1 cellular context compared by ENCODE assay signal in the genomic region with DNA sequence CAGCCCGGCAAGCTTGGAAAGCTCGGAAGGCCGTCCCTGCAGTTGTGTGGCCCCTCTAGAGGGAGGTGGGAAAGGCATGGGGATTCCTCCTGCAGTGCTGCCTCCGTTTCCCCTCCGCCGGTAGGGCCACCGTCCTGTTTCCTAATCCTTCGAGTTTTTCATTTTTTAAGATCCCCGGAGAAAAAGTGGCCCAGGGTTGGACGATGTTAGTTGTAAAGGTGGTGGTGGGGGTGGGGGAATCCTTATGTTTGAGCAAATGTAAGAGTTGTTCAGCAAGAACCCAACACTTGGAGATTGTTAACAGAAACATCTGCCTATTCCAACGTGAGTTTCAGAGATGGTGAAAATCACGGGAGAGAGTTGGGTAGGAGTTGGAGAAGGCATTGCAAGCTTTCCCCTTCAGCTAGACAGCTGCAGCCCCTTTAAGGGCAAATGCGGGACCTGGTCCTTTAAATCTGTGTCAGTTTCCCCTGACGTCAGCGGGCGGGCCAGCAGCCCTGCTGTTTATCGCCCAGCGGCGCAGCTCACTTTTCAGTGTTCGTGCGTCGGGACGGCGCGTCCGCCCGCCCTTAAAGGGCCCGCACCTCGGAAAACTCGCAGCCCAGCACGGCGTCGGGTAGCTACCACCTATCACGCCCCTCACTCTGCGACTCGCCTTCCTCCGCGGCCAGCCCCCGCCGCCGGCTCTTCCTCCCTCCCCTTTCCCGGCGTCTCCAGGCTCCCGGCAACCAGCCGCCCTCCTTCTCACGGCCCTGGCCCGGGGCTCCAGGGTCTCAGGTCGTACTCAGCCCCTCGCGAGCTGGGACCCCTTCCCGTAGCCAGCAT.
TF ChIP-seq lines count a peak whose summit lies in the region.

Gene SIDT2, plus strand, starts transcription at position 534 of the 825 bp plus-strand sequence. CDS start 521 bp downstream, outside the sequence.

TF ChIP-seq in HepG2, 621 proteins besides CTCF, POLR2A, EP300 and RAD21 (continued from another document and continues in another):
- TF ChIP-seq, protein P1, sequence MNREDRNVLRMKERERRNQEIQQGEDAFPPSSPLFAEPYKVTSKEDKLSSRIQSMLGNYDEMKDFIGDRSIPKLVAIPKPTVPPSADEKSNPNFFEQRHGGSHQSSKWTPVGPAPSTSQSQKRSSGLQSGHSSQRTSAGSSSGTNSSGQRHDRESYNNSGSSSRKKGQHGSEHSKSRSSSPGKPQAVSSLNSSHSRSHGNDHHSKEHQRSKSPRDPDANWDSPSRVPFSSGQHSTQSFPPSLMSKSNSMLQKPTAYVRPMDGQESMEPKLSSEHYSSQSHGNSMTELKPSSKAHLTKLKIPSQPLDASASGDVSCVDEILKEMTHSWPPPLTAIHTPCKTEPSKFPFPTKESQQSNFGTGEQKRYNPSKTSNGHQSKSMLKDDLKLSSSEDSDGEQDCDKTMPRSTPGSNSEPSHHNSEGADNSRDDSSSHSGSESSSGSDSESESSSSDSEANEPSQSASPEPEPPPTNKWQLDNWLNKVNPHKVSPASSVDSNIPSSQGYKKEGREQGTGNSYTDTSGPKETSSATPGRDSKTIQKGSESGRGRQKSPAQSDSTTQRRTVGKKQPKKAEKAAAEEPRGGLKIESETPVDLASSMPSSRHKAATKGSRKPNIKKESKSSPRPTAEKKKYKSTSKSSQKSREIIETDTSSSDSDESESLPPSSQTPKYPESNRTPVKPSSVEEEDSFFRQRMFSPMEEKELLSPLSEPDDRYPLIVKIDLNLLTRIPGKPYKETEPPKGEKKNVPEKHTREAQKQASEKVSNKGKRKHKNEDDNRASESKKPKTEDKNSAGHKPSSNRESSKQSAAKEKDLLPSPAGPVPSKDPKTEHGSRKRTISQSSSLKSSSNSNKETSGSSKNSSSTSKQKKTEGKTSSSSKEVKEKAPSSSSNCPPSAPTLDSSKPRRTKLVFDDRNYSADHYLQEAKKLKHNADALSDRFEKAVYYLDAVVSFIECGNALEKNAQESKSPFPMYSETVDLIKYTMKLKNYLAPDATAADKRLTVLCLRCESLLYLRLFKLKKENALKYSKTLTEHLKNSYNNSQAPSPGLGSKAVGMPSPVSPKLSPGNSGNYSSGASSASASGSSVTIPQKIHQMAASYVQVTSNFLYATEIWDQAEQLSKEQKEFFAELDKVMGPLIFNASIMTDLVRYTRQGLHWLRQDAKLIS (CRISPR knock-in tag; IDR thresholded peaks at IDR 0.05), result no peak
- TF ChIP-seq ZNF451 (CRISPR knock-in tag; IDR thresholded peaks at IDR 0.05), result no peak
- TF ChIP-seq ZNF326 (CRISPR knock-in tag; IDR thresholded peaks at IDR 0.05; ENCODE audit: borderline replicate concordance), result no peak
- no peak for TF ChIP-seq KDM4B (CRISPR knock-in tag; IDR thresholded peaks at IDR 0.05)
- TF ChIP-seq ZNF546 (CRISPR knock-in tag; conservative IDR thresholded peaks at IDR 0.05), result no peak
- TF ChIP-seq MAZ (IDR thresholded peaks at IDR 0.05; ENCODE audit: borderline replicate concordance, low read depth, low read length), result no peak
- TF ChIP-seq MAZ (CRISPR knock-in tag; IDR thresholded peaks at IDR 0.05; ENCODE audit: low read depth), result peak; percentile 29
- TF ChIP-seq ZNF576 (CRISPR knock-in tag; IDR thresholded peaks at IDR 0.05), result no peak
- TF ChIP-seq SNRNP70 (IDR thresholded peaks at IDR 0.05; ENCODE audit: low read depth, low read length), result no peak
- no peak for TF ChIP-seq ZNF563 (CRISPR knock-in tag; IDR thresholded peaks at IDR 0.05)
- no peak for TF ChIP-seq FIP1L1 (IDR thresholded peaks at IDR 0.05; ENCODE audit: borderline replicate concordance, insufficient read depth, low read depth, low read length)
- TF ChIP-seq ZFP90 (CRISPR knock-in tag; IDR thresholded peaks at IDR 0.05; ENCODE audit: borderline replicate concordance), result no peak
- no peak for TF ChIP-seq ZNF530 (CRISPR knock-in tag; IDR thresholded peaks at IDR 0.05; ENCODE audit: low read depth)
- TF ChIP-seq ZNF441 (CRISPR knock-in tag; IDR thresholded peaks at IDR 0.05; ENCODE audit: borderline replicate concordance), result no peak
- no peak for TF ChIP-seq ESRRA (CRISPR knock-in tag; IDR thresholded peaks at IDR 0.05; ENCODE audit: low read depth)
- TF ChIP-seq ZNF792 (CRISPR knock-in tag; IDR thresholded peaks at IDR 0.05), result no peak; the same call in 1 of the 2 replicates
- TF ChIP-seq CREB3 (CRISPR knock-in tag; IDR thresholded peaks at IDR 0.05), result no peak
- TF ChIP-seq, protein P2, sequence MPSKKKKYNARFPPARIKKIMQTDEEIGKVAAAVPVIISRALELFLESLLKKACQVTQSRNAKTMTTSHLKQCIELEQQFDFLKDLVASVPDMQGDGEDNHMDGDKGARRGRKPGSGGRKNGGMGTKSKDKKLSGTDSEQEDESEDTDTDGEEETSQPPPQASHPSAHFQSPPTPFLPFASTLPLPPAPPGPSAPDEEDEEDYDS (CRISPR knock-in tag; IDR thresholded peaks at IDR 0.05), result peak; percentile 88
- TF ChIP-seq ZNF124 (CRISPR knock-in tag; IDR thresholded peaks at IDR 0.05), result 0 out of 2 replicates have a peak, but pooled peaks have one; percentile 27
- no peak for TF ChIP-seq HDAC6 (IDR thresholded peaks at IDR 0.05; ENCODE audit: low read depth, low read length)
- peak; percentile 91 for TF ChIP-seq ZNF292 (CRISPR knock-in tag; IDR thresholded peaks at IDR 0.05; ENCODE audit: borderline replicate concordance, low read depth)
- no peak for TF ChIP-seq ZNF484 (CRISPR knock-in tag; IDR thresholded peaks at IDR 0.05; ENCODE audit: borderline replicate concordance, low read depth)
- peak; percentile 53 for TF ChIP-seq SKI (IDR thresholded peaks at IDR 0.05; ENCODE audit: partially characterized antibody)
- no peak for TF ChIP-seq MAFF (IDR thresholded peaks at IDR 0.05; ENCODE audit: low read depth, low read length)
- TF ChIP-seq E2F1 (CRISPR knock-in tag; IDR thresholded peaks at IDR 0.05), result 0 out of 2 replicates have a peak, but pooled peaks have one; percentile 36
- no peak for TF ChIP-seq ZBTB42 (CRISPR knock-in tag; IDR thresholded peaks at IDR 0.05)
- TF ChIP-seq KLF15 (CRISPR knock-in tag; IDR thresholded peaks at IDR 0.05; ENCODE audit: borderline replicate concordance), result no peak
- TF ChIP-seq BATF2 (CRISPR knock-in tag; IDR thresholded peaks at IDR 0.05), result no peak
- TF ChIP-seq ATAD3A (CRISPR knock-in tag; IDR thresholded peaks at IDR 0.05), result no peak
- no peak for TF ChIP-seq ZNF549 (CRISPR knock-in tag; IDR thresholded peaks at IDR 0.05)
- TF ChIP-seq ZNF431 (CRISPR knock-in tag; IDR thresholded peaks at IDR 0.05; ENCODE audit: borderline replicate concordance, low read depth), result no peak
- TF ChIP-seq ZNF790 (CRISPR knock-in tag; IDR thresholded peaks at IDR 0.05; ENCODE audit: borderline replicate concordance), result no peak
- no peak for TF ChIP-seq DNMT3B (CRISPR knock-in tag; conservative IDR thresholded peaks at IDR 0.05)
- TF ChIP-seq ASH2L (IDR thresholded peaks at IDR 0.05; ENCODE audit: insufficient read length, low read depth, low read length), result peak; percentile 57
- no peak for TF ChIP-seq KLF9 (CRISPR knock-in tag; IDR thresholded peaks at IDR 0.05; ENCODE audit: low read depth)
- TF ChIP-seq WIZ (CRISPR knock-in tag; IDR thresholded peaks at IDR 0.05), result no peak
- TF ChIP-seq HNF4G (IDR thresholded peaks at IDR 0.05; ENCODE audit: borderline replicate concordance, low read depth, low read length), result no peak
- TF ChIP-seq HNF4G (CRISPR knock-in tag; IDR thresholded peaks at IDR 0.05; ENCODE audit: borderline replicate concordance, low read depth), result no peak
- no peak for TF ChIP-seq ZFP62 (CRISPR knock-in tag; IDR thresholded peaks at IDR 0.05)
- peak; percentile 53; the same call in 1 of the 2 replicates for TF ChIP-seq CCDC6 (CRISPR knock-in tag; IDR thresholded peaks at IDR 0.05)
- no peak for TF ChIP-seq ELF1 (CRISPR knock-in tag; IDR thresholded peaks at IDR 0.05)
- no peak for TF ChIP-seq ZNF3 (CRISPR knock-in tag; IDR thresholded peaks at IDR 0.05)
- no peak for TF ChIP-seq HMG20B (CRISPR knock-in tag; conservative IDR thresholded peaks at IDR 0.05)
- TF ChIP-seq, protein P3, sequence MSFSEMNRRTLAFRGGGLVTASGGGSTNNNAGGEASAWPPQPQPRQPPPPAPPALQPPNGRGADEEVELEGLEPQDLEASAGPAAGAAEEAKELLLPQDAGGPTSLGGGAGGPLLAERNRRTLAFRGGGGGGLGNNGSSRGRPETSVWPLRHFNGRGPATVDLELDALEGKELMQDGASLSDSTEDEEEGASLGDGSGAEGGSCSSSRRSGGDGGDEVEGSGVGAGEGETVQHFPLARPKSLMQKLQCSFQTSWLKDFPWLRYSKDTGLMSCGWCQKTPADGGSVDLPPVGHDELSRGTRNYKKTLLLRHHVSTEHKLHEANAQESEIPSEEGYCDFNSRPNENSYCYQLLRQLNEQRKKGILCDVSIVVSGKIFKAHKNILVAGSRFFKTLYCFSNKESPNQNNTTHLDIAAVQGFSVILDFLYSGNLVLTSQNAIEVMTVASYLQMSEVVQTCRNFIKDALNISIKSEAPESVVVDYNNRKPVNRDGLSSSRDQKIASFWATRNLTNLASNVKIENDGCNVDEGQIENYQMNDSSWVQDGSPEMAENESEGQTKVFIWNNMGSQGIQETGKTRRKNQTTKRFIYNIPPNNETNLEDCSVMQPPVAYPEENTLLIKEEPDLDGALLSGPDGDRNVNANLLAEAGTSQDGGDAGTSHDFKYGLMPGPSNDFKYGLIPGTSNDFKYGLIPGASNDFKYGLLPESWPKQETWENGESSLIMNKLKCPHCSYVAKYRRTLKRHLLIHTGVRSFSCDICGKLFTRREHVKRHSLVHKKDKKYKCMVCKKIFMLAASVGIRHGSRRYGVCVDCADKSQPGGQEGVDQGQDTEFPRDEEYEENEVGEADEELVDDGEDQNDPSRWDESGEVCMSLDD (CRISPR knock-in tag; IDR thresholded peaks at IDR 0.05; ENCODE audit: borderline replicate concordance), result no peak
- TF ChIP-seq, protein P4, sequence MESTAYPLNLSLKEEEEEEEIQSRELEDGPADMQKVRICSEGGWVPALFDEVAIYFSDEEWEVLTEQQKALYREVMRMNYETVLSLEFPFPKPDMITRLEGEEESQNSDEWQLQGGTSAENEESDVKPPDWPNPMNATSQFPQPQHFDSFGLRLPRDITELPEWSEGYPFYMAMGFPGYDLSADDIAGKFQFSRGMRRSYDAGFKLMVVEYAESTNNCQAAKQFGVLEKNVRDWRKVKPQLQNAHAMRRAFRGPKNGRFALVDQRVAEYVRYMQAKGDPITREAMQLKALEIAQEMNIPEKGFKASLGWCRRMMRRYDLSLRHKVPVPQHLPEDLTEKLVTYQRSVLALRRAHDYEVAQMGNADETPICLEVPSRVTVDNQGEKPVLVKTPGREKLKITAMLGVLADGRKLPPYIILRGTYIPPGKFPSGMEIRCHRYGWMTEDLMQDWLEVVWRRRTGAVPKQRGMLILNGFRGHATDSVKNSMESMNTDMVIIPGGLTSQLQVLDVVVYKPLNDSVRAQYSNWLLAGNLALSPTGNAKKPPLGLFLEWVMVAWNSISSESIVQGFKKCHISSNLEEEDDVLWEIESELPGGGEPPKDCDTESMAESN (CRISPR knock-in tag; conservative IDR thresholded peaks at IDR 0.05), result no peak
- TF ChIP-seq KLF11 (CRISPR knock-in tag; IDR thresholded peaks at IDR 0.05), result no peak
- no peak for TF ChIP-seq NRL (CRISPR knock-in tag; IDR thresholded peaks at IDR 0.05; ENCODE audit: borderline replicate concordance)
- no peak for TF ChIP-seq ZNF543 (CRISPR knock-in tag; IDR thresholded peaks at IDR 0.05)
- TF ChIP-seq MED13 (CRISPR knock-in tag; IDR thresholded peaks at IDR 0.05), result no peak; the same call in 1 of the 2 replicates
- no peak for TF ChIP-seq DNMT1 (CRISPR knock-in tag; IDR thresholded peaks at IDR 0.05)
- no peak for TF ChIP-seq MTF1 (CRISPR knock-in tag; IDR thresholded peaks at IDR 0.05)
- no peak for TF ChIP-seq ZNF709 (CRISPR knock-in tag; IDR thresholded peaks at IDR 0.05)
- TF ChIP-seq, protein P5, sequence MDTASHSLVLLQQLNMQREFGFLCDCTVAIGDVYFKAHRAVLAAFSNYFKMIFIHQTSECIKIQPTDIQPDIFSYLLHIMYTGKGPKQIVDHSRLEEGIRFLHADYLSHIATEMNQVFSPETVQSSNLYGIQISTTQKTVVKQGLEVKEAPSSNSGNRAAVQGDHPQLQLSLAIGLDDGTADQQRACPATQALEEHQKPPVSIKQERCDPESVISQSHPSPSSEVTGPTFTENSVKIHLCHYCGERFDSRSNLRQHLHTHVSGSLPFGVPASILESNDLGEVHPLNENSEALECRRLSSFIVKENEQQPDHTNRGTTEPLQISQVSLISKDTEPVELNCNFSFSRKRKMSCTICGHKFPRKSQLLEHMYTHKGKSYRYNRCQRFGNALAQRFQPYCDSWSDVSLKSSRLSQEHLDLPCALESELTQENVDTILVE (CRISPR knock-in tag; IDR thresholded peaks at IDR 0.05), result no peak
- TF ChIP-seq ZNF550 (CRISPR knock-in tag; IDR thresholded peaks at IDR 0.05; ENCODE audit: borderline replicate concordance), result no peak
- no peak for TF ChIP-seq ZNF274 (CRISPR knock-in tag; IDR thresholded peaks at IDR 0.05)
- TF ChIP-seq ZNF891 (CRISPR knock-in tag; IDR thresholded peaks at IDR 0.05), result no peak
- no peak for TF ChIP-seq FOXA1 (IDR thresholded peaks at IDR 0.05)
- TF ChIP-seq FOXA1 (CRISPR knock-in tag; IDR thresholded peaks at IDR 0.05), result peak; percentile 62
- no peak for TF ChIP-seq ZNF816 (CRISPR knock-in tag; IDR thresholded peaks at IDR 0.05; ENCODE audit: borderline replicate concordance)
- peak; percentile 56 for TF ChIP-seq SPEN (CRISPR knock-in tag; IDR thresholded peaks at IDR 0.05; ENCODE audit: low read depth)
- no peak for TF ChIP-seq MIXL1 (CRISPR knock-in tag; IDR thresholded peaks at IDR 0.05)
- TF ChIP-seq KLF12 (CRISPR knock-in tag; IDR thresholded peaks at IDR 0.05; ENCODE audit: borderline replicate concordance), result no peak
